8 cellular contexts compared by ENCODE assay signal in the genomic region with DNA sequence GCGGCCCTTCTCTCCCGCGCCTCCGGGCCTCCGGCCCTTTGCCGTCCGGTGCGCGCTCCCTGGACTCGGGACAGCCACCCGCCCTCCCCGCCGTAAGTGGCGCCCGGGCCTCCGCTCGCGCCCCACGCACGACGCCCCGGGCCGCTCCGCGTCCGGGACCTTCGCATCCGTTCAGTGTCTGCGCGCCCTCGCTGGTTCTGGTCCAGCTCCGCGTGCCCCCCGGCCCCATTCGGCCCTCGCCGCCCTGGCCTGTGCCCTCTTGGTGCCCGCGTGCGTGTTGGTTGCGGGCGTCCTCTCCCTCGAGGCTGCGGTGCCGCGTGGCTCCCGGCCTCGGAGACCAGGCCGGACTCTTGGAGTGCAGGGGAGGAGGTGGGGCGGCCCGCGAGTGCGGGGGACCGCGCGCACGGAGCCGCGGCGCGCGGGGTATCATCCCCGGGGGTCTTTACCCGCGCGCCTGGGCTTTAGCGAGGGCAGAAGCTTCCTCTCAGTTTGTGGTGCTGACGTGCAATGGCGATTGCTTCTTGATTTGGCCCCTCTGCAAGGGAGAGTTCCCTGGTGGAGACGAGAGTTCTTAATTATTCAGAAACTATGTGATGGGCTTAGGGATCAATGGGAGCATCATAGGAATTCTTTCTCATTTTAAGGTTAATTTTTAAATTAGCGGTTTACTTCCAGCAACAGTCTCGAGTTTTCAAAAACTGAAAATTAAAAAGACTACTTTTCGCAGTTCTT. TPM values are rescaled to one million over a fixed set of nuclear protein-coding genes. Genes with fewer than 3 reads are reported as not detected.
A peak's percentile ranks its signal among the peaks of the same experiment; 100 is the strongest.
DNase-seq lines count a peak whose midpoint lies in the region; TF ChIP-seq lines count a peak whose summit lies in the region.

No MANE protein-coding gene starts in this region.

- peaks cover 7% of the 10 kb centered on the region; the same call in 1 of the 2 replicates for H3K9me3 ChIP-seq in HUES6 (ENCODE audit: control insufficient read depth, insufficient read depth, low read depth, low read length)
- H3K9me3 ChIP-seq in breast epithelium = no peaks in the 10 kb centered on the region
- H3K9me3 ChIP-seq in liver (ENCODE audit: control insufficient read depth in 4 of 4, low read length in 3 of 4) = peaks cover 0 to 3% (median 0%) of the 10 kb centered on the region in 4 donors
- no peaks in the 10 kb centered on the region for H3K9me3 ChIP-seq in tibial artery

- H3K27ac ChIP-seq in HUES6 (ENCODE audit: low read depth, low read length) (no peak overlapping the region; the same call in 1 of the 2 replicates), breast epithelium (peak overlapping the region; percentile 55 to 86), liver (ENCODE audit: low read depth in 1 of 2, low read length in 2 of 2) (peak overlapping the region; percentile 13 to 56), tibial artery (peak overlapping the region; percentile 69 to 73)

- 4% methylated on average over 73 of the region's 73 CpGs for WGBS in liver

- peak overlapping the region; percentile 73 for H3K9ac ChIP-seq in HUES6 (ENCODE audit: low read length)
- H3K9ac ChIP-seq in liver (ENCODE audit: low read depth in 1 of 2, low read length in 2 of 2) = peak overlapping the region in 1 of 2 donors; percentile 54

- H3K4me3 ChIP-seq in GM12864 (ENCODE audit: low read depth, low read length) (peak overlapping the region; percentile 45; the same call in 1 of the 2 replicates), HUES6 (ENCODE audit: low read depth, low read length) (peak overlapping the region; percentile 83), breast epithelium (peak overlapping the region; percentile 78 to 84 (median 81)), liver (ENCODE audit: low read depth in 1 of 3, low read length in 3 of 3) (peak overlapping the region; percentile 66 to 74 (median 69)), tibial artery (peak overlapping the region; percentile 60 to 86)

- no peak for TF ChIP-seq CTCF in GM12864 (IDR thresholded peaks at IDR 0.05; ENCODE audit: low read depth, low read length, missing control alignments)
- TF ChIP-seq CTCF in breast epithelium (IDR thresholded peaks at IDR 0.05) = no peak
- no peak for TF ChIP-seq CTCF in liver (IDR thresholded peaks at IDR 0.05; ENCODE audit: low read depth, low read length, missing input control)
- TF ChIP-seq CTCF in tibial artery (IDR thresholded peaks at IDR 0.05) = no peak

- H3K27me3 ChIP-seq in HUES6 (ENCODE audit: control insufficient read depth, insufficient read depth, low read length) (0 out of 2 replicates have a peak, but pooled peaks cover 2% of the 10 kb centered on the region), breast epithelium (peaks cover 0 to 3% of the 10 kb centered on the region in 2 donors), liver (ENCODE audit: control insufficient read depth in 4 of 4, insufficient read depth in 4 of 4, low read length in 3 of 4) (no peaks in the 10 kb centered on the region), tibial artery (no peaks in the 10 kb centered on the region)

- intact Hi-C loops in breast epithelium (cut with DNase I; ENCODE audit: low total_unique reads) = loop anchor here (2.0 kb wide), 1 partner anchor 29 kb away; no protein-coding TSS in a partner anchor
- intact Hi-C loops in tibial artery (cut with DNase I; ENCODE audit: low total_unique reads) = loop anchor here (5.0 kb wide), 1 partner anchor 139 kb away; no protein-coding TSS in a partner anchor

- DNase-seq in GM12864 (ENCODE audit: low read depth) = no peak
- no peak for DNase-seq in breast epithelium (ENCODE audit: low spot score in 2 of 2)
- DNase-seq in tibial artery = no peak
- no peak for DNase-seq in SIG-M5 (lab: John Stamatoyannopoulos, UW)
- DNase-seq in mesenteric fat pad (ENCODE audit: low spot score) = no peak
- no peak for DNase-seq in NCI-H2171 (lab: John Stamatoyannopoulos, UW)

- H3K4me1 ChIP-seq in HUES6 (ENCODE audit: control insufficient read depth, insufficient read depth, low read length) (peaks cover 22% of the 10 kb centered on the region), breast epithelium (no peaks in the 10 kb centered on the region), liver (ENCODE audit: control insufficient read depth in 4 of 4, insufficient read depth in 4 of 4, low read length in 3 of 4) (peaks cover 3 to 23% (median 10%) of the 10 kb centered on the region in 4 donors), tibial artery (peaks cover 0 to 38% (median 22%) of the 10 kb centered on the region in 4 donors)

- no peak for TF ChIP-seq RAD21 in liver (IDR thresholded peaks at IDR 0.05)

- no peaks in the 10 kb centered on the region for H3K36me3 ChIP-seq in HUES6 (ENCODE audit: control insufficient read depth, insufficient read depth, low read length)
- no peaks in the 10 kb centered on the region for H3K36me3 ChIP-seq in breast epithelium
- H3K36me3 ChIP-seq in liver (ENCODE audit: control insufficient read depth in 4 of 4, insufficient read depth in 3 of 4, low read depth in 1 of 4, low read length in 3 of 4) = no peaks in the 10 kb centered on the region
- H3K36me3 ChIP-seq in tibial artery = no peaks in the 10 kb centered on the region

- no peak for TF ChIP-seq POLR2A in breast epithelium (IDR thresholded peaks at IDR 0.05)

TF ChIP-seq in liver, 16 proteins besides CTCF, POLR2A, EP300 and RAD21:
- TF ChIP-seq, protein P1, sequence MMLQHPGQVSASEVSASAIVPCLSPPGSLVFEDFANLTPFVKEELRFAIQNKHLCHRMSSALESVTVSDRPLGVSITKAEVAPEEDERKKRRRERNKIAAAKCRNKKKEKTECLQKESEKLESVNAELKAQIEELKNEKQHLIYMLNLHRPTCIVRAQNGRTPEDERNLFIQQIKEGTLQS (IDR thresholded peaks at IDR 0.05) = no peak
- TF ChIP-seq FOXA2 (IDR thresholded peaks at IDR 0.05) = no peak
- TF ChIP-seq YY1 (IDR thresholded peaks at IDR 0.05) = no peak
- TF ChIP-seq, protein P2, sequence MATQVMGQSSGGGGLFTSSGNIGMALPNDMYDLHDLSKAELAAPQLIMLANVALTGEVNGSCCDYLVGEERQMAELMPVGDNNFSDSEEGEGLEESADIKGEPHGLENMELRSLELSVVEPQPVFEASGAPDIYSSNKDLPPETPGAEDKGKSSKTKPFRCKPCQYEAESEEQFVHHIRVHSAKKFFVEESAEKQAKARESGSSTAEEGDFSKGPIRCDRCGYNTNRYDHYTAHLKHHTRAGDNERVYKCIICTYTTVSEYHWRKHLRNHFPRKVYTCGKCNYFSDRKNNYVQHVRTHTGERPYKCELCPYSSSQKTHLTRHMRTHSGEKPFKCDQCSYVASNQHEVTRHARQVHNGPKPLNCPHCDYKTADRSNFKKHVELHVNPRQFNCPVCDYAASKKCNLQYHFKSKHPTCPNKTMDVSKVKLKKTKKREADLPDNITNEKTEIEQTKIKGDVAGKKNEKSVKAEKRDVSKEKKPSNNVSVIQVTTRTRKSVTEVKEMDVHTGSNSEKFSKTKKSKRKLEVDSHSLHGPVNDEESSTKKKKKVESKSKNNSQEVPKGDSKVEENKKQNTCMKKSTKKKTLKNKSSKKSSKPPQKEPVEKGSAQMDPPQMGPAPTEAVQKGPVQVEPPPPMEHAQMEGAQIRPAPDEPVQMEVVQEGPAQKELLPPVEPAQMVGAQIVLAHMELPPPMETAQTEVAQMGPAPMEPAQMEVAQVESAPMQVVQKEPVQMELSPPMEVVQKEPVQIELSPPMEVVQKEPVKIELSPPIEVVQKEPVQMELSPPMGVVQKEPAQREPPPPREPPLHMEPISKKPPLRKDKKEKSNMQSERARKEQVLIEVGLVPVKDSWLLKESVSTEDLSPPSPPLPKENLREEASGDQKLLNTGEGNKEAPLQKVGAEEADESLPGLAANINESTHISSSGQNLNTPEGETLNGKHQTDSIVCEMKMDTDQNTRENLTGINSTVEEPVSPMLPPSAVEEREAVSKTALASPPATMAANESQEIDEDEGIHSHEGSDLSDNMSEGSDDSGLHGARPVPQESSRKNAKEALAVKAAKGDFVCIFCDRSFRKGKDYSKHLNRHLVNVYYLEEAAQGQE (IDR thresholded peaks at IDR 0.05) = no peak
- TF ChIP-seq JUND (IDR thresholded peaks at IDR 0.05) = no peak
- no peak for TF ChIP-seq EGR1 (IDR thresholded peaks at IDR 0.05; ENCODE audit: low read depth in 2 of 2)
- TF ChIP-seq, protein P3, sequence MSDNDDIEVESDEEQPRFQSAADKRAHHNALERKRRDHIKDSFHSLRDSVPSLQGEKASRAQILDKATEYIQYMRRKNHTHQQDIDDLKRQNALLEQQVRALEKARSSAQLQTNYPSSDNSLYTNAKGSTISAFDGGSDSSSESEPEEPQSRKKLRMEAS (IDR thresholded peaks at IDR 0.05) = no peak
- TF ChIP-seq, protein P4, sequence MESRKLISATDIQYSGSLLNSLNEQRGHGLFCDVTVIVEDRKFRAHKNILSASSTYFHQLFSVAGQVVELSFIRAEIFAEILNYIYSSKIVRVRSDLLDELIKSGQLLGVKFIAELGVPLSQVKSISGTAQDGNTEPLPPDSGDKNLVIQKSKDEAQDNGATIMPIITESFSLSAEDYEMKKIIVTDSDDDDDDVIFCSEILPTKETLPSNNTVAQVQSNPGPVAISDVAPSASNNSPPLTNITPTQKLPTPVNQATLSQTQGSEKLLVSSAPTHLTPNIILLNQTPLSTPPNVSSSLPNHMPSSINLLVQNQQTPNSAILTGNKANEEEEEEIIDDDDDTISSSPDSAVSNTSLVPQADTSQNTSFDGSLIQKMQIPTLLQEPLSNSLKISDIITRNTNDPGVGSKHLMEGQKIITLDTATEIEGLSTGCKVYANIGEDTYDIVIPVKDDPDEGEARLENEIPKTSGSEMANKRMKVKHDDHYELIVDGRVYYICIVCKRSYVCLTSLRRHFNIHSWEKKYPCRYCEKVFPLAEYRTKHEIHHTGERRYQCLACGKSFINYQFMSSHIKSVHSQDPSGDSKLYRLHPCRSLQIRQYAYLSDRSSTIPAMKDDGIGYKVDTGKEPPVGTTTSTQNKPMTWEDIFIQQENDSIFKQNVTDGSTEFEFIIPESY (IDR thresholded peaks at IDR 0.05) = no peak
- TF ChIP-seq SP1 (IDR thresholded peaks at IDR 0.05) = no peak
- TF ChIP-seq HNF4A (conservative IDR thresholded peaks at IDR 0.05) = no peak
- no peak for TF ChIP-seq GABPA (IDR thresholded peaks at IDR 0.05 in 1 of 2, conservative IDR thresholded peaks at IDR 0.05 in 1 of 2)
- TF ChIP-seq TAF1 (conservative IDR thresholded peaks at IDR 0.05) = no peak
- TF ChIP-seq HNF4G (IDR thresholded peaks at IDR 0.05) = no peak
- no peak for TF ChIP-seq FOXA1 (IDR thresholded peaks at IDR 0.05)
- no peak for TF ChIP-seq RXRA (IDR thresholded peaks at IDR 0.05)
- no peak for TF ChIP-seq NR2F2 (IDR thresholded peaks at IDR 0.05)

RNA-seq across cellular contexts. Expression of a gene that starts 0.8 kb away (rescaled TPM):
- total RNA-seq in breast epithelium = 10 to 100 TPM; 15.2 to 67.0 (median 19.3) TPM
- 1 to 10 TPM; 2.2 to 4.9 TPM for total RNA-seq in liver
- polyA plus RNA-seq in liver = 1 to 10 TPM in 1 of 2 donors, under 1 TPM in 1; 0.82 to 2.3 TPM
- total RNA-seq in mesenteric fat pad = 136 TPM
